In genomic region chr14:90362558-90362896, GRCh38 we compare ENCODE assay signal across 27 cellular contexts.
"Had no signal": no experiment of that assay in that cellular context is flagged by ENCODE, and none has a peak within 500 bp of the region (broad histone marks: within the 10 kb centered on the region; RNA-seq: fewer than 3 reads in every experiment).

No MANE protein-coding gene starts in this region.

- H3K36me3 Mint-ChIP-seq: naive thymus-derived CD4-positive, alpha-beta T cell; natural killer cell treated with Interleukin-12 subunit alpha and Interleukin-12 subunit beta and Interleukin-15 and Interleukin-18, amount 100 ng/mL, for 72 hours; stimulated activated effector memory CD8-positive, alpha-beta T cell treated with anti-CD3 and anti-CD28 coated beads, Interleukin-12 subunit alpha, Interleukin-12 subunit beta, amount 100 ng/mL, for 72 hours; stimulated activated naive B cell treated with anti-CD40 and anti-IgM and Interleukin-4, amounts not matched to agents 10 μg/mL and 1 μg/mL and 100 μg/mL, for 72 hours had no signal

- H3K4me1 ChIP-seq: pancreas, prostate gland, stomach, thyroid gland, tibial nerve, upper lobe of left lung, vagina had no signal

- H3K9me3 ChIP-seq: neutrophil, pancreas, prostate gland, stomach, thoracic aorta, thyroid gland, tibial nerve, upper lobe of left lung, vagina had no signal

- DNase-seq: naive thymus-derived CD4-positive, alpha-beta T cell; nephron progenitor cell; nucleus accumbens; pancreas; right cardiac atrium; stimulated activated CD4-positive, alpha-beta T cell treated with anti-CD3 and anti-CD28 coated beads, Interleukin-15, amount 100 ng/mL, for 24 hours; stimulated activated CD4-positive, alpha-beta T cell treated with anti-CD3 and anti-CD28 coated beads, Interleukin-2, amount 100 ng/mL, for 24 hours; stimulated activated CD4-positive, alpha-beta T cell treated with anti-CD3 and anti-CD28 coated beads, Interleukin-2, amount 100 ng/mL, for 48 hours; stimulated activated CD4-positive, alpha-beta T cell treated with anti-CD3 and anti-CD28 coated beads, Interleukin-4, amount 100 ng/mL, for 24 hours; stimulated activated naive B cell treated with anti-CD40 and anti-IgM and Interleukin-4, amounts not matched to agents 10 μg/mL and 1 μg/mL and 100 μg/mL, for 72 hours; stimulated activated naive CD4-positive, alpha-beta T cell treated with Interleukin-2 at 50 U/mL for 16 hours; stomach; thyroid gland; trophoblast cell; upper lobe of left lung had no signal

- H3K4me3 ChIP-seq: pancreas, prostate gland, skin epidermis, stomach, thoracic aorta, thyroid gland, tibial nerve, upper lobe of left lung, vagina had no signal

- H3K36me3 ChIP-seq: neutrophil, pancreas, prostate gland, stomach, thoracic aorta, thyroid gland, tibial nerve, upper lobe of left lung, vagina had no signal

- ATAC-seq: naive thymus-derived CD4-positive, alpha-beta T cell; natural killer cell treated with Interleukin-12 subunit alpha and Interleukin-12 subunit beta and Interleukin-15 and Interleukin-18, amount 100 ng/mL, for 72 hours; pancreas; right cardiac atrium; sciatic nerve; stimulated activated effector memory CD8-positive, alpha-beta T cell treated with anti-CD3 and anti-CD28 coated beads, Interleukin-12 subunit alpha, Interleukin-12 subunit beta, amount 100 ng/mL, for 72 hours; stimulated activated naive B cell treated with anti-CD40 and anti-IgM and Interleukin-4, amounts not matched to agents 10 μg/mL and 1 μg/mL and 100 μg/mL, for 72 hours had no signal

- H3K27ac ChIP-seq: neutrophil, pancreas, prostate gland, skin epidermis, stomach, thoracic aorta, thyroid gland, tibial nerve, upper lobe of left lung, vagina had no signal

- H3K27me3 ChIP-seq: pancreas, thyroid gland, upper lobe of left lung, vagina had no signal

- H3K4me3 Mint-ChIP-seq: naive thymus-derived CD4-positive, alpha-beta T cell; natural killer cell treated with Interleukin-12 subunit alpha and Interleukin-12 subunit beta and Interleukin-15 and Interleukin-18, amount 100 ng/mL, for 72 hours; nephron progenitor cell; neural crest cell; stimulated activated effector memory CD8-positive, alpha-beta T cell treated with anti-CD3 and anti-CD28 coated beads, Interleukin-12 subunit alpha, Interleukin-12 subunit beta, amount 100 ng/mL, for 72 hours; stimulated activated naive B cell treated with anti-CD40 and anti-IgM and Interleukin-4, amounts not matched to agents 10 μg/mL and 1 μg/mL and 100 μg/mL, for 72 hours; stimulated activated naive CD8-positive, alpha-beta T cell treated with anti-CD3 and anti-CD28 coated beads, Interleukin-15, Interleukin-2, amounts not matched to agents 100 ng/mL and 50 ng/mL, for 24 hours had no signal

- H3K27me3 Mint-ChIP-seq: stimulated activated naive CD8-positive, alpha-beta T cell treated with anti-CD3 and anti-CD28 coated beads, Interleukin-15, Interleukin-2, amounts not matched to agents 100 ng/mL and 50 ng/mL, for 24 hours had no signal

- FAIRE-seq: pancreas, urothelium cell line had no signal

- H3K4me1 Mint-ChIP-seq: naive thymus-derived CD4-positive, alpha-beta T cell; nephron progenitor cell; neural crest cell; stimulated activated effector memory CD8-positive, alpha-beta T cell treated with anti-CD3 and anti-CD28 coated beads, Interleukin-12 subunit alpha, Interleukin-12 subunit beta, amount 100 ng/mL, for 72 hours; stimulated activated naive B cell treated with anti-CD40 and anti-IgM and Interleukin-4, amounts not matched to agents 10 μg/mL and 1 μg/mL and 100 μg/mL, for 72 hours had no signal

- H3K9me3 Mint-ChIP-seq: naive thymus-derived CD4-positive, alpha-beta T cell; natural killer cell treated with Interleukin-12 subunit alpha and Interleukin-12 subunit beta and Interleukin-15 and Interleukin-18, amount 100 ng/mL, for 72 hours; neural crest cell; stimulated activated effector memory CD8-positive, alpha-beta T cell treated with anti-CD3 and anti-CD28 coated beads, Interleukin-12 subunit alpha, Interleukin-12 subunit beta, amount 100 ng/mL, for 72 hours; stimulated activated naive B cell treated with anti-CD40 and anti-IgM and Interleukin-4, amounts not matched to agents 10 μg/mL and 1 μg/mL and 100 μg/mL, for 72 hours; stimulated activated naive CD8-positive, alpha-beta T cell treated with anti-CD3 and anti-CD28 coated beads, Interleukin-15, Interleukin-2, amounts not matched to agents 100 ng/mL and 50 ng/mL, for 24 hours had no signal

- H3K27ac Mint-ChIP-seq: naive thymus-derived CD4-positive, alpha-beta T cell; natural killer cell treated with Interleukin-12 subunit alpha and Interleukin-12 subunit beta and Interleukin-15 and Interleukin-18, amount 100 ng/mL, for 72 hours; nephron progenitor cell; stimulated activated effector memory CD8-positive, alpha-beta T cell treated with anti-CD3 and anti-CD28 coated beads, Interleukin-12 subunit alpha, Interleukin-12 subunit beta, amount 100 ng/mL, for 72 hours; stimulated activated naive B cell treated with anti-CD40 and anti-IgM and Interleukin-4, amounts not matched to agents 10 μg/mL and 1 μg/mL and 100 μg/mL, for 72 hours; stimulated activated naive CD8-positive, alpha-beta T cell treated with anti-CD3 and anti-CD28 coated beads, Interleukin-15, Interleukin-2, amounts not matched to agents 100 ng/mL and 50 ng/mL, for 24 hours had no signal
